8 cellular contexts compared by ENCODE assay signal in genomic region chr11:73787643-73788537, GRCh38. TPM values are rescaled to one million over a fixed set of nuclear protein-coding genes. Genes with fewer than 3 reads are reported as not detected.
A peak's percentile ranks its signal among the peaks of the same experiment; 100 is the strongest.
DNase-seq lines count a peak whose midpoint lies in the region; ATAC-seq, FAIRE-seq and TF ChIP-seq lines count a peak whose summit lies in the region.

Gene MRPL48, plus strand, starts transcription at chr11:73787874. Its CDS starts 98 bp downstream, at chr11:73787972.

- H3K36me3 Mint-ChIP-seq in T-helper 2 cell treated with Interferon-gamma antibody and Interleukin-4, amounts not matched to agents 5 μg/mL and 100 μg/mL, for 36 hours (ENCODE audit: low read depth): peaks cover 1% of the 10 kb centered on the region
- H3K36me3 Mint-ChIP-seq in astrocyte (ENCODE audit: low read depth, unreplicated experiment): no peaks in the 10 kb centered on the region

- H3K27me3 Mint-ChIP-seq in T-helper 2 cell treated with Interferon-gamma antibody and Interleukin-4, amounts not matched to agents 5 μg/mL and 100 μg/mL, for 36 hours (ENCODE audit: low read depth): no peaks in the 10 kb centered on the region
- H3K27me3 Mint-ChIP-seq in astrocyte (ENCODE audit: low read depth, unreplicated experiment): no peaks in the 10 kb centered on the region

- H3K79me2 ChIP-seq in astrocyte (ENCODE audit: insufficient read depth, low read length): peaks cover 4% of the 10 kb centered on the region

- no peaks in the 10 kb centered on the region for H3K9me3 Mint-ChIP-seq in T-helper 2 cell treated with Interferon-gamma antibody and Interleukin-4, amounts not matched to agents 5 μg/mL and 100 μg/mL, for 36 hours
- H3K9me3 Mint-ChIP-seq in astrocyte (ENCODE audit: unreplicated experiment): no peaks in the 10 kb centered on the region

- peak within 1 kb of the TSS; percentile 92 for H3K27ac Mint-ChIP-seq in T-helper 2 cell treated with Interferon-gamma antibody and Interleukin-4, amounts not matched to agents 5 μg/mL and 100 μg/mL, for 36 hours
- peak within 1 kb of the TSS; percentile 97 for H3K27ac Mint-ChIP-seq in astrocyte (ENCODE audit: unreplicated experiment)

- no peaks in the 10 kb centered on the region for H3K4me1 ChIP-seq in astrocyte (ENCODE audit: insufficient read depth, low read length)

- no peaks in the 10 kb centered on the region for H4K20me1 ChIP-seq in astrocyte (ENCODE audit: insufficient read depth, low read length)

- no peaks in the 10 kb centered on the region for H3K27me3 ChIP-seq in astrocyte (ENCODE audit: insufficient read depth, low read length)

- no peaks in the 10 kb centered on the region for H3K36me3 ChIP-seq in astrocyte (ENCODE audit: insufficient read depth, low read length)

- no peaks in the 10 kb centered on the region for H3K9me3 ChIP-seq in astrocyte (ENCODE audit: insufficient read depth, low read depth, low read length)

- peak within 1 kb of the TSS; percentile 99 for H3K4me3 Mint-ChIP-seq in T-helper 2 cell treated with Interferon-gamma antibody and Interleukin-4, amounts not matched to agents 5 μg/mL and 100 μg/mL, for 36 hours
- H3K4me3 Mint-ChIP-seq in astrocyte (ENCODE audit: unreplicated experiment): peak within 1 kb of the TSS; percentile 93

- peak within 1 kb of the TSS; percentile 87 for H3K9ac ChIP-seq in astrocyte (ENCODE audit: low read length)

- no peak for FAIRE-seq in astrocyte (lab: Jason Lieb, UNC)

- DNase-seq in NCI-H1930 (lab: John Stamatoyannopoulos, UW) (peak; percentile 89 to 91), astrocyte (ENCODE audit: low read depth) (peak; percentile 88), hippocampal formation (lab: John Stamatoyannopoulos, UW) (peak; percentile 86 to 93), retina (peak; percentile 99)
- DNase-seq in T-helper 2 cell treated with Interferon-gamma antibody and Interleukin-4, amounts not matched to agents 5 μg/mL and 100 μg/mL, for 36 hours (ENCODE audit: low spot score): peak; percentile 87

- H3K27ac ChIP-seq in astrocyte (ENCODE audit: low read depth, low read length): peak within 1 kb of the TSS; percentile 91

- H3K4me2 ChIP-seq in astrocyte (ENCODE audit: low read length): peak within 1 kb of the TSS; percentile 83

- H3K4me3 ChIP-seq in astrocyte (ENCODE audit: insufficient read depth, low read depth, low read length): peak within 1 kb of the TSS; percentile 87

- peak within 1 kb of the TSS; percentile 98 for H2AFZ ChIP-seq in astrocyte (ENCODE audit: low read depth, low read length)

- H3K4me1 Mint-ChIP-seq in T-helper 2 cell treated with Interferon-gamma antibody and Interleukin-4, amounts not matched to agents 5 μg/mL and 100 μg/mL, for 36 hours (ENCODE audit: low read depth): peaks cover 18% of the 10 kb centered on the region
- H3K4me1 Mint-ChIP-seq in astrocyte (ENCODE audit: low read depth, unreplicated experiment): peaks cover 2% of the 10 kb centered on the region

- ATAC-seq in GM18498 (IDR thresholded peaks at IDR 0.05; ENCODE audit: unreplicated experiment): peak; percentile 94
- ATAC-seq in HG02943 (IDR thresholded peaks at IDR 0.05; ENCODE audit: low read depth, unreplicated experiment): peak; percentile 89
- no peak for ATAC-seq in HG03095 (IDR thresholded peaks at IDR 0.05; ENCODE audit: unreplicated experiment)

- no peak for TF ChIP-seq CTCF in astrocyte (IDR thresholded peaks at IDR 0.05; ENCODE audit: insufficient read depth, low read depth, low read length)

RNA-seq across cellular contexts. Expression of gene MRPL48, which starts in this region (rescaled TPM):
- total RNA-seq in astrocyte: 23.8 and 24.6 TPM in 2 replicates
